9 cellular contexts compared by ENCODE assay signal in the genomic region with DNA sequence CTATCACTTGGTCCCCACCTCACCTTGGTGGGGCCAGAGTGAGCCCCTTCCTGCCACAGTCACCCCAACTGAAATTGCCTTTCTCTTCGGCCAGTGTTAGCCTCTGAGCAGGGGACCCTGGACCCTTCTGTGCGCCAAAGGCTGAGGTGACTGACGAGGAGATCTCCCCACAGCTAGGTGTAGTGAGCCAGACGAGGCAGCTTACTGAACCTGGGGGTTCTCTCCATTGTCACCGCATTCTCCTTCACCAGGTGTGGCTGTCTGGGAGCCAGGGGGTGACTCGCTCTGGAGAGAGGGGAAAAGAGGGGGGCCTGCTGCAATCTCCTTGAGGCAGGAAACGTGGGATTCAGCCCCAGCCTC. TPM values are rescaled to one million over a fixed set of nuclear protein-coding genes. Genes with fewer than 3 reads are reported as not detected.
DNase-seq lines count a peak whose midpoint lies in the region; ATAC-seq lines count a peak whose summit lies in the region.
"Had no signal": no experiment of that assay in that cellular context is flagged by ENCODE, and none has a peak within 500 bp of the region (broad histone marks: within the 10 kb centered on the region; RNA-seq: fewer than 3 reads in every experiment).

No MANE protein-coding gene starts in this region.

- H3K4me3 ChIP-seq in HUES48 (ENCODE audit: low read depth, low read length) (peak overlapping the region; percentile 79), iPS-15b (ENCODE audit: low read depth, low read length) (peak overlapping the region; percentile 99)

- peaks cover 5% of the 10 kb centered on the region for H3K27me3 Mint-ChIP-seq in activated T-helper 2 cell treated with anti-CD3 and anti-CD28 coated beads, Interferon-gamma antibody, Interleukin-2, Interleukin-4, amounts not matched to agents 10 μg/mL and 5 μg/mL and 100 μg/mL, durations not matched to agents 14 hours and 24 hours and 36 hours (ENCODE audit: low read depth)
- H3K27me3 Mint-ChIP-seq in stimulated activated naive B cell treated with anti-CD40 and anti-IgM and Interleukin-4, amounts not matched to agents 10 μg/mL and 1 μg/mL and 100 μg/mL, for 72 hours: peaks cover 0 to 5% of the 10 kb centered on the region in 2 donors

- H3K27me3 ChIP-seq in HUES48 (ENCODE audit: control insufficient read depth, insufficient read depth, low read length) (no peaks in the 10 kb centered on the region), iPS-15b (ENCODE audit: control insufficient read depth, insufficient read depth, low read length) (no peaks in the 10 kb centered on the region)

- H3K9me3 ChIP-seq in HUES48 (ENCODE audit: control insufficient read depth, insufficient read depth, low read length) (no peaks in the 10 kb centered on the region), iPS-15b (ENCODE audit: control insufficient read depth, insufficient read depth, low read length) (no peaks in the 10 kb centered on the region)
- H3K9me3 ChIP-seq: neutrophil had no signal

- H3K9me3 Mint-ChIP-seq in activated T-helper 2 cell treated with anti-CD3 and anti-CD28 coated beads, Interferon-gamma antibody, Interleukin-2, Interleukin-4, amounts not matched to agents 10 μg/mL and 5 μg/mL and 100 μg/mL, durations not matched to agents 14 hours and 24 hours and 36 hours: no peaks in the 10 kb centered on the region
- no peaks in the 10 kb centered on the region for H3K9me3 Mint-ChIP-seq in stimulated activated naive B cell treated with anti-CD40 and anti-IgM and Interleukin-4, amounts not matched to agents 10 μg/mL and 1 μg/mL and 100 μg/mL, for 72 hours

- peaks cover 12% of the 10 kb centered on the region for H3K4me1 Mint-ChIP-seq in activated T-helper 2 cell treated with anti-CD3 and anti-CD28 coated beads, Interferon-gamma antibody, Interleukin-2, Interleukin-4, amounts not matched to agents 10 μg/mL and 5 μg/mL and 100 μg/mL, durations not matched to agents 14 hours and 24 hours and 36 hours (ENCODE audit: low read depth)
- H3K4me1 Mint-ChIP-seq in stimulated activated naive B cell treated with anti-CD40 and anti-IgM and Interleukin-4, amounts not matched to agents 10 μg/mL and 1 μg/mL and 100 μg/mL, for 72 hours: peaks cover 15 to 41% of the 10 kb centered on the region in 2 donors

- H3K36me3 ChIP-seq in HUES48 (ENCODE audit: control insufficient read depth, insufficient read depth, low read length) (peaks cover 22% of the 10 kb centered on the region), iPS-15b (ENCODE audit: control insufficient read depth, insufficient read depth, low read length) (peaks cover 23% of the 10 kb centered on the region)

- peaks cover 39% of the 10 kb centered on the region for H3K36me3 Mint-ChIP-seq in activated T-helper 2 cell treated with anti-CD3 and anti-CD28 coated beads, Interferon-gamma antibody, Interleukin-2, Interleukin-4, amounts not matched to agents 10 μg/mL and 5 μg/mL and 100 μg/mL, durations not matched to agents 14 hours and 24 hours and 36 hours (ENCODE audit: low read depth)
- H3K36me3 Mint-ChIP-seq in stimulated activated naive B cell treated with anti-CD40 and anti-IgM and Interleukin-4, amounts not matched to agents 10 μg/mL and 1 μg/mL and 100 μg/mL, for 72 hours: peaks cover 22 to 42% of the 10 kb centered on the region in 2 donors

- no peak for ATAC-seq in stimulated activated naive B cell treated with anti-CD40 and anti-IgM and Interleukin-4, amounts not matched to agents 10 μg/mL and 1 μg/mL and 100 μg/mL, for 72 hours (replicated peaks)
- no peak for ATAC-seq in HG03457 (IDR thresholded peaks at IDR 0.05; ENCODE audit: unreplicated experiment)

- DNase-seq in activated T-helper 2 cell treated with anti-CD3 and anti-CD28 coated beads, Interferon-gamma antibody, Interleukin-2, Interleukin-4, amounts not matched to agents 10 μg/mL and 5 μg/mL and 100 μg/mL, durations not matched to agents 14 hours and 24 hours and 36 hours (ENCODE audit: low spot score): no peak
- no peak for DNase-seq in stimulated activated naive B cell treated with anti-CD40 and anti-IgM and Interleukin-4, amounts not matched to agents 10 μg/mL and 1 μg/mL and 100 μg/mL, for 72 hours
- DNase-seq in ecto neural progenitor cell (ENCODE audit: low spot score): no peak
- DNase-seq in amygdala (lab: John Stamatoyannopoulos, UW): no peak
- DNase-seq: HCEC 1CT had no signal

- peak overlapping the region; percentile 55 for H3K27ac Mint-ChIP-seq in activated T-helper 2 cell treated with anti-CD3 and anti-CD28 coated beads, Interferon-gamma antibody, Interleukin-2, Interleukin-4, amounts not matched to agents 10 μg/mL and 5 μg/mL and 100 μg/mL, durations not matched to agents 14 hours and 24 hours and 36 hours
- H3K27ac Mint-ChIP-seq in stimulated activated naive B cell treated with anti-CD40 and anti-IgM and Interleukin-4, amounts not matched to agents 10 μg/mL and 1 μg/mL and 100 μg/mL, for 72 hours: peak overlapping the region; percentile 75

- H3K4me3 Mint-ChIP-seq in activated T-helper 2 cell treated with anti-CD3 and anti-CD28 coated beads, Interferon-gamma antibody, Interleukin-2, Interleukin-4, amounts not matched to agents 10 μg/mL and 5 μg/mL and 100 μg/mL, durations not matched to agents 14 hours and 24 hours and 36 hours (ENCODE audit: low read depth): peak overlapping the region; percentile 99
- H3K4me3 Mint-ChIP-seq in stimulated activated naive B cell treated with anti-CD40 and anti-IgM and Interleukin-4, amounts not matched to agents 10 μg/mL and 1 μg/mL and 100 μg/mL, for 72 hours: peak overlapping the region; percentile 96 to 98

- H3K27ac ChIP-seq in HUES48 (ENCODE audit: low read depth, low read length): peak overlapping the region; percentile 66

- intact Hi-C loops in activated T-helper 2 cell treated with anti-CD3 and anti-CD28 coated beads, Interferon-gamma antibody, Interleukin-2, Interleukin-4, amounts not matched to agents 10 μg/mL and 5 μg/mL and 100 μg/mL, durations not matched to agents 14 hours and 24 hours and 36 hours (cut with micrococcal nuclease): loop anchor here (5.0 kb wide), 1 partner anchor 315 kb away; the partner anchor contains the start of gene ELAVL1

- H3K4me1 ChIP-seq in HUES48 (ENCODE audit: control insufficient read depth, insufficient read depth, low read length) (peaks cover 14% of the 10 kb centered on the region; the same call in 1 of the 2 replicates), iPS-15b (ENCODE audit: control insufficient read depth, insufficient read depth, low read length) (peaks cover 8% of the 10 kb centered on the region)

- H3K9ac ChIP-seq in HUES48 (ENCODE audit: low read depth, low read length): peak overlapping the region; percentile 96
- peak overlapping the region; percentile 99 for H3K9ac ChIP-seq in iPS-15b (ENCODE audit: low read depth, low read length)

RNA-seq across cellular contexts. Expression of gene RPS28, which starts 1.3 kb away (rescaled TPM):
- 1,945 and 1,967 TPM in 2 replicates for total RNA-seq in activated T-helper 2 cell treated with anti-CD3 and anti-CD28 coated beads, Interferon-gamma antibody, Interleukin-2, Interleukin-4, amounts not matched to agents 10 μg/mL and 5 μg/mL and 100 μg/mL, durations not matched to agents 14 hours and 24 hours and 36 hours

RNA-seq across cellular contexts. Expression of gene NDUFA7, which starts 1.4 kb away (rescaled TPM):
- total RNA-seq in activated T-helper 2 cell treated with anti-CD3 and anti-CD28 coated beads, Interferon-gamma antibody, Interleukin-2, Interleukin-4, amounts not matched to agents 10 μg/mL and 5 μg/mL and 100 μg/mL, durations not matched to agents 14 hours and 24 hours and 36 hours: 48.6 and 54.5 TPM in 2 replicates

RNA-seq across cellular contexts. Expression of gene CD320, which starts 14.5 kb away (rescaled TPM):
- 90.0 and 90.2 TPM in 2 replicates for total RNA-seq in activated T-helper 2 cell treated with anti-CD3 and anti-CD28 coated beads, Interferon-gamma antibody, Interleukin-2, Interleukin-4, amounts not matched to agents 10 μg/mL and 5 μg/mL and 100 μg/mL, durations not matched to agents 14 hours and 24 hours and 36 hours

RNA-seq across cellular contexts. Expression of gene KANK3, which starts 20.4 kb away (rescaled TPM):
- 0.89 and 1.7 TPM in 2 replicates for total RNA-seq in activated T-helper 2 cell treated with anti-CD3 and anti-CD28 coated beads, Interferon-gamma antibody, Interleukin-2, Interleukin-4, amounts not matched to agents 10 μg/mL and 5 μg/mL and 100 μg/mL, durations not matched to agents 14 hours and 24 hours and 36 hours

RNA-seq across cellular contexts. Expression of gene ANGPTL4, which starts 41.3 kb away (rescaled TPM):
- total RNA-seq in activated T-helper 2 cell treated with anti-CD3 and anti-CD28 coated beads, Interferon-gamma antibody, Interleukin-2, Interleukin-4, amounts not matched to agents 10 μg/mL and 5 μg/mL and 100 μg/mL, durations not matched to agents 14 hours and 24 hours and 36 hours: 7.1 and 7.4 TPM in 2 replicates
